Comparison of ENCODE assay signal across 8 cellular contexts in genomic region chr6:87697581-87698552, GRCh38. TPM values are rescaled to one million over a fixed set of nuclear protein-coding genes. Genes with fewer than 3 reads are reported as not detected.
DNase-seq lines count a peak whose midpoint lies in the region; ATAC-seq and TF ChIP-seq lines count a peak whose summit lies in the region.

No MANE protein-coding gene starts in this region.

- no peaks in the 10 kb centered on the region for H3K9me3 ChIP-seq in OCI-LY7 (ENCODE audit: low read length)
- H3K9me3 ChIP-seq in effector memory CD4-positive, alpha-beta T cell (ENCODE audit: control insufficient read depth, low read length), result no peaks in the 10 kb centered on the region

- H3K27ac Mint-ChIP-seq in activated naive CD4-positive, alpha-beta T cell treated with anti-CD3 and anti-CD28 coated beads, Interleukin-2, amount 50 U/mL, for 24 hours, result peak overlapping the region; percentile 84
- H3K27ac Mint-ChIP-seq in activated naive CD4-positive, alpha-beta T cell treated with anti-CD3 and anti-CD28 coated beads, Interleukin-2, amount 50 U/mL, for 72 hours, result peak overlapping the region in 1 of 2 donors; percentile 73
- H3K27ac Mint-ChIP-seq in nephron progenitor cell, result peak overlapping the region; percentile 66

- no peak for TF ChIP-seq CTCF in OCI-LY7 (conservative IDR thresholded peaks at IDR 0.05; ENCODE audit: low read length)
- no peak for TF ChIP-seq CTCF in nephron progenitor cell (IDR thresholded peaks at IDR 0.05)

- peak overlapping the region; percentile 92 for H3K4me3 Mint-ChIP-seq in activated naive CD4-positive, alpha-beta T cell treated with anti-CD3 and anti-CD28 coated beads, Interleukin-2, amount 50 U/mL, for 24 hours
- peak overlapping the region; percentile 96 for H3K4me3 Mint-ChIP-seq in nephron progenitor cell

- intact Hi-C loops in OCI-LY7 (cut with micrococcal nuclease; ENCODE audit: unreplicated experiment) (loop anchor here (5.0 kb wide), 1 partner anchor 469 kb away; the partner anchor contains the start of gene CNR1), sciatic nerve (cut with DNase I) (no loop called here)

- H3K9me3 Mint-ChIP-seq in activated naive CD4-positive, alpha-beta T cell treated with anti-CD3 and anti-CD28 coated beads, Interleukin-2, amount 50 U/mL, for 24 hours, result no peaks in the 10 kb centered on the region
- H3K9me3 Mint-ChIP-seq in activated naive CD4-positive, alpha-beta T cell treated with anti-CD3 and anti-CD28 coated beads, Interleukin-2, amount 50 U/mL, for 72 hours, result no peaks in the 10 kb centered on the region
- no peaks in the 10 kb centered on the region for H3K9me3 Mint-ChIP-seq in nephron progenitor cell

- H3K36me3 ChIP-seq in OCI-LY7 (ENCODE audit: insufficient read depth, low read length), result peaks cover 83% of the 10 kb centered on the region
- no peaks in the 10 kb centered on the region for H3K36me3 ChIP-seq in effector memory CD4-positive, alpha-beta T cell (ENCODE audit: control insufficient read depth, insufficient read depth, low read length)

- CTCF ChIA-PET in OCI-LY7 (lab: Charles Lee; ENCODE audit: unreplicated experiment), result no interaction called here

- BruUV-seq in OCI-LY7 (replicated peaks; lab: Mats Ljungman, UMichigan), result no TSS peak

- peak overlapping the region; percentile 94 for H3K4me3 ChIP-seq in OCI-LY7 (ENCODE audit: low read depth, low read length, poor library complexity, severe bottlenecking)
- peak overlapping the region; percentile 88 for H3K4me3 ChIP-seq in effector memory CD4-positive, alpha-beta T cell (ENCODE audit: insufficient read depth, low read depth, low read length, poor library complexity, severe bottlenecking)

- no peak for ATAC-seq in activated naive CD4-positive, alpha-beta T cell treated with anti-CD3 and anti-CD28 coated beads, Interleukin-2, amount 50 U/mL, for 72 hours
- ATAC-seq in GM19452 (IDR thresholded peaks at IDR 0.05; ENCODE audit: unreplicated experiment) (no peak), GM19023 (IDR thresholded peaks at IDR 0.05; ENCODE audit: unreplicated experiment) (no peak), sciatic nerve (no peak)

- H3K79me2 ChIP-seq in OCI-LY7 (ENCODE audit: insufficient read depth, low read depth, low read length), result peaks cover 92% of the 10 kb centered on the region

- H4K20me1 ChIP-seq in OCI-LY7 (ENCODE audit: insufficient read depth, low read length), result peaks cover 66% of the 10 kb centered on the region

- H3K27me3 ChIP-seq in effector memory CD4-positive, alpha-beta T cell (replicated peaks; ENCODE audit: control insufficient read depth, insufficient read depth, low read length, poor library complexity, severe bottlenecking), result no peaks in the 10 kb centered on the region

- POLR2A ChIA-PET in OCI-LY7 (lab: Charles Lee), result interaction anchor here (0.5 to 6.8 kb wide), 27 partner anchors 8 to 354 kb away, joined by 3 to 67 read pairs (median 5); no protein-coding TSS in a partner anchor

- peaks cover 3% of the 10 kb centered on the region for H3K36me3 Mint-ChIP-seq in activated naive CD4-positive, alpha-beta T cell treated with anti-CD3 and anti-CD28 coated beads, Interleukin-2, amount 50 U/mL, for 24 hours
- peaks cover 21 to 38% of the 10 kb centered on the region in 2 donors for H3K36me3 Mint-ChIP-seq in activated naive CD4-positive, alpha-beta T cell treated with anti-CD3 and anti-CD28 coated beads, Interleukin-2, amount 50 U/mL, for 72 hours
- H3K36me3 Mint-ChIP-seq in nephron progenitor cell (ENCODE audit: low read depth), result peaks cover 13% of the 10 kb centered on the region

- H3K4me2 ChIP-seq in OCI-LY7 (ENCODE audit: low read length), result peak overlapping the region; percentile 99

- no peak overlapping the region for H2AFZ ChIP-seq in OCI-LY7 (ENCODE audit: low read length)

- DNase-seq in activated naive CD4-positive, alpha-beta T cell treated with anti-CD3 and anti-CD28 coated beads, Interleukin-2, amount 50 U/mL, for 72 hours (ENCODE audit: low spot score in 2 of 2), result no peak
- DNase-seq in OCI-LY7 (ENCODE audit: low spot score), result peak; percentile 60
- no peak for DNase-seq in effector memory CD4-positive, alpha-beta T cell
- no peak for DNase-seq in nephron progenitor cell
- DNase-seq in sciatic nerve (ENCODE audit: low spot score), result no peak

- no peaks in the 10 kb centered on the region for H3K9me2 ChIP-seq in OCI-LY7 (ENCODE audit: insufficient read depth, low read length)

- H3K27me3 Mint-ChIP-seq in activated naive CD4-positive, alpha-beta T cell treated with anti-CD3 and anti-CD28 coated beads, Interleukin-2, amount 50 U/mL, for 24 hours, result no peaks in the 10 kb centered on the region
- H3K27me3 Mint-ChIP-seq in nephron progenitor cell (ENCODE audit: low read depth, poor library complexity), result peaks cover 3% of the 10 kb centered on the region

- H3K27ac ChIP-seq in OCI-LY7 (ENCODE audit: low read depth, low read length, poor library complexity, severe bottlenecking), result peak overlapping the region; percentile 89
- H3K27ac ChIP-seq in effector memory CD4-positive, alpha-beta T cell (ENCODE audit: insufficient read depth, low read length, poor library complexity, severe bottlenecking), result peak overlapping the region; percentile 21

- H3K4me1 Mint-ChIP-seq in activated naive CD4-positive, alpha-beta T cell treated with anti-CD3 and anti-CD28 coated beads, Interleukin-2, amount 50 U/mL, for 24 hours, result peaks cover 65% of the 10 kb centered on the region
- H3K4me1 Mint-ChIP-seq in nephron progenitor cell, result peaks cover 58% of the 10 kb centered on the region

- peaks cover 55% of the 10 kb centered on the region for H3K4me1 ChIP-seq in OCI-LY7 (ENCODE audit: insufficient read depth, low read length, poor library complexity, severe bottlenecking)
- peaks cover 26% of the 10 kb centered on the region for H3K4me1 ChIP-seq in effector memory CD4-positive, alpha-beta T cell (ENCODE audit: control insufficient read depth, insufficient read depth, low read length, poor library complexity, severe bottlenecking)

RNA-seq across cellular contexts. Expression of gene AKIRIN2, which starts 4.2 kb away (rescaled TPM):
- total RNA-seq in activated naive CD4-positive, alpha-beta T cell treated with anti-CD3 and anti-CD28 coated beads, Interleukin-2, amount 50 U/mL, for 72 hours, result 10 to 100 TPM; 48.8 to 63.4 TPM
- 70.3 and 70.4 TPM in 2 replicates for total RNA-seq in OCI-LY7 (2014; rRNA removed; shearing (Covaris generic))
- total RNA-seq in OCI-LY7 (2022), result 127 and 129 TPM in 2 replicates
- 49.0 TPM for total RNA-seq in sciatic nerve
